9 cellular contexts compared by ENCODE assay signal in genomic region chr3:64684715-64685261, GRCh38. TPM values are rescaled to one million over a fixed set of nuclear protein-coding genes. Genes with fewer than 3 reads are reported as not detected.
DNase-seq lines count a peak whose midpoint lies in the region; ATAC-seq and TF ChIP-seq lines count a peak whose summit lies in the region.
"Had no signal": no experiment of that assay in that cellular context is flagged by ENCODE, and none has a peak within 500 bp of the region (broad histone marks: within the 10 kb centered on the region; RNA-seq: fewer than 3 reads in every experiment).

No MANE protein-coding gene starts in this region.

- H3K36me3 ChIP-seq in Caco-2 (ENCODE audit: control insufficient read depth, insufficient read depth, low read length): no peaks in the 10 kb centered on the region
- H3K36me3 ChIP-seq in trophoblast cell (ENCODE audit: control insufficient read depth in 1 of 2, insufficient read depth in 2 of 2, low read length in 2 of 2): peaks cover 0 to 7% of the 10 kb centered on the region in 2 experiments

- POLR2A ChIA-PET in Caco-2 (lab: Charles Lee): no interaction called here

- in situ Hi-C loops in astrocyte of the cerebellum (cut with HindIII; ENCODE audit: low sequenced_read_pairs): no loop called here

- H3K4me3 ChIP-seq in Caco-2 (ENCODE audit: low read depth, low read length): peak overlapping the region; percentile 71
- peak overlapping the region; percentile 61 for H3K4me3 ChIP-seq in astrocyte of the cerebellum (ENCODE audit: low read depth, low read length)
- H3K4me3 ChIP-seq in trophoblast cell (ENCODE audit: low read depth, low read length): peak overlapping the region; percentile 84

- peaks cover 15% of the 10 kb centered on the region for H3K79me2 ChIP-seq in trophoblast cell (ENCODE audit: control insufficient read depth, insufficient read depth, low read length, poor library complexity)

- peak overlapping the region; percentile 36 for H3K14ac ChIP-seq in trophoblast cell (ENCODE audit: low read length)

- H4K12ac ChIP-seq in trophoblast cell (ENCODE audit: low read depth, low read length): peak overlapping the region; percentile 21

- H3K9me3 Mint-ChIP-seq in Caco-2 (ENCODE audit: unreplicated experiment): no peaks in the 10 kb centered on the region
- peaks cover 3% of the 10 kb centered on the region for H3K9me3 Mint-ChIP-seq in stimulated activated memory B cell treated with anti-CD40 and anti-IgM and Interleukin-4, amounts not matched to agents 10 μg/mL and 1 μg/mL and 100 μg/mL, for 72 hours

- H3K27me3 Mint-ChIP-seq in Caco-2 (ENCODE audit: insufficient read depth, unreplicated experiment): peaks cover 3% of the 10 kb centered on the region
- H3K27me3 Mint-ChIP-seq in stimulated activated memory B cell treated with anti-CD40 and anti-IgM and Interleukin-4, amounts not matched to agents 10 μg/mL and 1 μg/mL and 100 μg/mL, for 72 hours: peaks cover 51% of the 10 kb centered on the region

- H3K79me1 ChIP-seq in trophoblast cell (ENCODE audit: low read length): peaks cover 30% of the 10 kb centered on the region

- no CpG with 5 or more reads among the region's 22 CpGs for WGBS in trophoblast cell (ENCODE audit: extremely low coverage, insufficient coverage, insufficient read length)

- H4K91ac ChIP-seq in trophoblast cell (ENCODE audit: low read depth, low read length): peak overlapping the region; percentile 85

- ATAC-seq in HG03460 (IDR thresholded peaks at IDR 0.05; ENCODE audit: unreplicated experiment): no peak
- ATAC-seq in stimulated activated memory B cell treated with anti-CD40 and anti-IgM and Interleukin-4, amounts not matched to agents 10 μg/mL and 1 μg/mL and 100 μg/mL, for 72 hours: no peak

- peak overlapping the region; percentile 84 for H3K9ac ChIP-seq in trophoblast cell (ENCODE audit: low read length)

- H2BK5ac ChIP-seq in trophoblast cell (ENCODE audit: low read depth, low read length, poor library complexity): peak overlapping the region; percentile 82

- peak overlapping the region; percentile 87 for H3K4me3 Mint-ChIP-seq in Caco-2 (ENCODE audit: unreplicated experiment)
- no peak overlapping the region for H3K4me3 Mint-ChIP-seq in stimulated activated memory B cell treated with anti-CD40 and anti-IgM and Interleukin-4, amounts not matched to agents 10 μg/mL and 1 μg/mL and 100 μg/mL, for 72 hours

- no peak overlapping the region for H3K23ac ChIP-seq in trophoblast cell (ENCODE audit: low read length)

- intact Hi-C loops in Caco-2 (cut with micrococcal nuclease; ENCODE audit: unreplicated experiment): loop anchor here (1.0 to 10.0 kb wide), 6 partner anchors 132 to 753 kb away; no protein-coding TSS in a partner anchor

- H3K27ac Mint-ChIP-seq in Caco-2 (ENCODE audit: unreplicated experiment): peak overlapping the region; percentile 14
- H3K27ac Mint-ChIP-seq in stimulated activated memory B cell treated with anti-CD40 and anti-IgM and Interleukin-4, amounts not matched to agents 10 μg/mL and 1 μg/mL and 100 μg/mL, for 72 hours: no peak overlapping the region

- H3K27me3 ChIP-seq in Caco-2 (replicated peaks; ENCODE audit: control insufficient read depth, insufficient read depth, low read length) (no peaks in the 10 kb centered on the region), trophoblast cell (ENCODE audit: insufficient read depth, low read length) (no peaks in the 10 kb centered on the region)

- H3K4me1 Mint-ChIP-seq in Caco-2 (ENCODE audit: low read depth, unreplicated experiment): peaks cover 7% of the 10 kb centered on the region
- peaks cover 17% of the 10 kb centered on the region for H3K4me1 Mint-ChIP-seq in stimulated activated memory B cell treated with anti-CD40 and anti-IgM and Interleukin-4, amounts not matched to agents 10 μg/mL and 1 μg/mL and 100 μg/mL, for 72 hours

- H2BK12ac ChIP-seq in trophoblast cell (ENCODE audit: low read length): peak overlapping the region; percentile 6

- peak overlapping the region; percentile 34 for H4K8ac ChIP-seq in trophoblast cell (ENCODE audit: low read depth, low read length)

- no peak overlapping the region for H2BK120ac ChIP-seq in trophoblast cell (ENCODE audit: insufficient read depth, low read length, poor library complexity)

- TF ChIP-seq CTCF in Caco-2 (IDR thresholded peaks at IDR 0.05; ENCODE audit: insufficient read depth in 1 of 2, low read depth in 1 of 2, low read length in 1 of 2, severe bottlenecking in 1 of 2, unreplicated experiment in 1 of 2) (no peak), astrocyte of the cerebellum (IDR thresholded peaks at IDR 0.05; ENCODE audit: low read depth, low read length, missing control alignments) (no peak)

- no peak overlapping the region for H2AK5ac ChIP-seq in trophoblast cell (ENCODE audit: low read length)

- peak overlapping the region; percentile 83 for H3K4ac ChIP-seq in trophoblast cell (ENCODE audit: low read depth, low read length)

- DNase-seq in Caco-2 (peak in 1 of 2 experiments; percentile 46), astrocyte of the cerebellum (ENCODE audit: low read depth) (no peak), hepatic stellate cell (ENCODE audit: low spot score) (peak; percentile 14), trophoblast cell (no peak)
- no peak for DNase-seq in stimulated activated naive CD4-positive, alpha-beta T cell (lab: John Stamatoyannopoulos, UW)
- no peak for DNase-seq in stimulated activated CD4-positive, alpha-beta T cell treated with anti-CD3 and anti-CD28 coated beads, Interleukin-2, amount 100 ng/mL, for 48 hours
- DNase-seq: activated effector memory CD4-positive, alpha-beta T cell treated with anti-CD3 and anti-CD28 coated beads, Interleukin-2, amount 50 U/mL, for 16 hours had no signal

- no peaks in the 10 kb centered on the region for H3K36me3 Mint-ChIP-seq in Caco-2 (ENCODE audit: insufficient read depth, unreplicated experiment)
- peaks cover 6% of the 10 kb centered on the region for H3K36me3 Mint-ChIP-seq in stimulated activated memory B cell treated with anti-CD40 and anti-IgM and Interleukin-4, amounts not matched to agents 10 μg/mL and 1 μg/mL and 100 μg/mL, for 72 hours

- CTCF ChIA-PET in Caco-2 (lab: Charles Lee): interaction anchor here (0.6 to 0.9 kb wide), 2 partner anchors 34 to 152 kb away, joined by 3 to 4 read pairs; no protein-coding TSS in a partner anchor

- peak overlapping the region; percentile 17 for H2AFZ ChIP-seq in trophoblast cell (ENCODE audit: insufficient read depth, low read length, poor library complexity)

- H3K4me1 ChIP-seq in Caco-2 (peaks cover 6% of the 10 kb centered on the region; the same call in 1 of the 2 replicates), trophoblast cell (ENCODE audit: control insufficient read depth in 1 of 2, insufficient read depth in 2 of 2, low read length in 2 of 2) (peaks cover 11 to 17% of the 10 kb centered on the region in 2 experiments)

- no TSS peak for BruUV-seq in Caco-2 (replicated peaks; lab: Mats Ljungman, UMichigan)

- H3K27ac ChIP-seq in trophoblast cell (ENCODE audit: low read depth, low read length): peak overlapping the region; percentile 96

- H3K9me3 ChIP-seq in Caco-2 (no peaks in the 10 kb centered on the region), trophoblast cell (ENCODE audit: insufficient read depth, low read depth, low read length) (no peaks in the 10 kb centered on the region)

- peak overlapping the region; percentile 93 for H3K18ac ChIP-seq in trophoblast cell (ENCODE audit: low read length)

- H3K4me2 ChIP-seq in trophoblast cell (ENCODE audit: low read length): peak overlapping the region; percentile 94

RNA-seq across cellular contexts. Expression of gene ADAMTS9, which starts 3.0 kb away (rescaled TPM):
- total RNA-seq in Caco-2 (2022): 4.0 and 5.5 TPM in 2 replicates
- polyA plus RNA-seq in trophoblast cell (2013): 30.9 and 33.2 TPM in 2 replicates
